ENCODE assay signal across 3 cellular contexts in genomic region chr3:117745516-117745915, GRCh38.
"Had no signal": no experiment of that assay in that cellular context is flagged by ENCODE, and none has a peak within 500 bp of the region (broad histone marks: within the 10 kb centered on the region; RNA-seq: fewer than 3 reads in every experiment).

No MANE protein-coding gene starts in this region.

- H3K4me3 ChIP-seq: GM12878 had no signal

- DNase-seq: GDM1, GF-D8 had no signal

- ATAC-seq: GM12878 had no signal
